ENCODE assay signal across 28 cellular contexts in genomic region chr1:187947359-187947758, GRCh38.
"Had no signal": no experiment of that assay in that cellular context is flagged by ENCODE, and none has a peak within 500 bp of the region (broad histone marks: within the 10 kb centered on the region; RNA-seq: fewer than 3 reads in every experiment).

No MANE protein-coding gene starts in this region.

- DNase-seq: activated effector memory CD4-positive, alpha-beta T cell treated with anti-CD3 and anti-CD28 coated beads, Interleukin-2, amount 50 U/mL, for 16 hours; activated effector memory CD4-positive, alpha-beta T cell treated with Interleukin-2 at 50 U/mL for 16 hours; activated gamma-delta T cell; activated gamma-delta T cell treated with Interleukin-2 at 50 U/mL for 16 hours; activated naive CD4-positive, alpha-beta T cell; activated naive CD4-positive, alpha-beta T cell treated with anti-CD3 and anti-CD28 coated beads for 36 hours; activated naive CD4-positive, alpha-beta T cell treated with anti-CD3 and anti-CD28 coated beads, Interleukin-2, amount 10 ng/mL, durations not matched to agents 7 days and 5 days; activated naive CD4-positive, alpha-beta T cell treated with anti-CD3 and anti-CD28 coated beads, Interleukin-2, amount 50 U/mL, for 16 hours; activated naive CD4-positive, alpha-beta T cell treated with Interleukin-2 at 50 U/mL for 16 hours; activated naive CD8-positive, alpha-beta T cell treated with anti-CD3 and anti-CD28 coated beads for 36 hours; activated naive CD8-positive, alpha-beta T cell treated with anti-CD3 and anti-CD28 coated beads, Interleukin-2, amount 10 ng/mL, durations not matched to agents 7 days and 5 days; activated naive CD8-positive, alpha-beta T cell treated with anti-CD3 and anti-CD28 coated beads, Interleukin-2, amount 50 U/mL, for 24 hours; activated T-cell treated with anti-CD3 and anti-CD28 coated beads, Interleukin-2, amount 50 U/mL, for 24 hours; activated T-cell treated with anti-CD3 and anti-CD28 coated beads, Interleukin-2, amount 50 U/mL, for 4 hours; activated T-cell treated with anti-CD3 and anti-CD28 coated beads, Interleukin-2, amount 50 U/mL, for 48 hours; activated T-cell treated with anti-CD3 and anti-CD28 coated beads, Interleukin-2, amount 50 U/mL, for 72 hours; adrenal gland; amniotic stem cell; amygdala; anterior cingulate cortex; aorta; body of pancreas; brain microvascular endothelial cell; caudate nucleus; central memory CD4-positive, alpha-beta T cell; cerebellar nuclear complex had no signal

- ATAC-seq: activated naive CD4-positive, alpha-beta T cell treated with anti-CD3 and anti-CD28 coated beads, Interleukin-2, amount 50 U/mL, for 72 hours; activated naive CD8-positive, alpha-beta T cell treated with anti-CD3 and anti-CD28 coated beads, Interleukin-2, amount 50 U/mL, for 24 hours; activated T-cell treated with anti-CD3 and anti-CD28 coated beads, Interleukin-2, amount 50 U/mL, for 4 hours; activated T-cell treated with anti-CD3 and anti-CD28 coated beads, Interleukin-2, amount 50 U/mL, for 72 hours; activated T-helper 17 cell treated with anti-CD3 and anti-CD28 coated beads, Interleukin-2, amount 50 U/mL, for 72 hours; body of pancreas had no signal
